In the genomic region with DNA sequence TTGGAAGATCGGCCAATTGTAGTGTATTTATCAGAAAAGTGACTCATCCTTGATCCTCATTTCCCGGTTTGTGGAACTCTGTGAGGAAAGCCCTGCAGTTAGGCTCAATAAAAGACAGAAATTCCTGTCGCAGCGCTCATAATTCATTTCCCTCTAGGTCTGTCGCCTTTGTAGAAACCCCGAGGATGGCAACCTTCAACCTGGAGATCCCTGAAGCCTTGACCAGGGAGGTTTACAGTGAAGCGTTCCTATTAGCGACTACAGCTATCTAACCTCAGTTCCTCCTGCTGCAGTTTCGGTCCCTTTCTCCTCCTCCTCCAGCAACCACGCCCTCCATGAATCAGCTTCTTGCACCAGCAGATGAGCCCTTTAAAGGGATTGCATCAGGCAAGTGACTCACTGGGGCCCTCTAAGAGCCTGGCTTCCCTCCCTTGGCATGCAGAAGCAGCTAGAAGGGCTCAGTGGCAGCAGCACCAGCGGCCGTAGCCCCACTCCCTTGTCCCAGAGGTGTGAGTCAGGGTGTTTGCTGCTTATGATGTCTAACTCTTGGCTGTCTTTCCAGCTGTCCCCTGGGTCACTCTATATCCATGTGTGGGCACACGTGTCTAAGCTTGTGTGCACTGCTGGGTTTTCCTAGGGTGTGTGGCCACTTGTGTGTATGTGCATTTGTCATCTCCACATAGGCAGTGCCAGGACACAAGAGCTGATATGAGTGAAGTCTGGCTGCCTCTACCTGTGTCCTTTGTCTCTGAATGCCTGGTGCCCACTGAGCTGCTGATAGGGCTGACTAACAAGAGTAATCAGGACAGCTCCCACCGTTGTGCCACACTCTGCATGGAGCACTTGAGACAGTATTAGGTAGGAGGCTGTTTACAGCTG, we compare ENCODE assay signal across 1 cellular context.
TF ChIP-seq lines count a peak whose summit lies in the region.

No MANE protein-coding gene starts in this region.

TF ChIP-seq in IMR-90, 13 proteins besides CTCF, POLR2A, EP300 and RAD21:
- TF ChIP-seq MXI1 (IDR thresholded peaks at IDR 0.05; ENCODE audit: borderline replicate concordance, low read depth, low read length) (peak; percentile 95), RFX5 (IDR thresholded peaks at IDR 0.05; ENCODE audit: low read depth, low read length) (no peak), RCOR1 (IDR thresholded peaks at IDR 0.05; ENCODE audit: insufficient replicate concordance, low read length) (no peak), SMC3 (IDR thresholded peaks at IDR 0.05; ENCODE audit: low read depth, low read length) (no peak; the same call in 1 of the 2 replicates), FOS (IDR thresholded peaks at IDR 0.05; ENCODE audit: low read depth, low read length) (peak; percentile 100), NFE2L2 (IDR thresholded peaks at IDR 0.05; ENCODE audit: low read depth, low read length) (peak; percentile 91), BHLHE40 (IDR thresholded peaks at IDR 0.05; ENCODE audit: low read depth, low read length) (peak; percentile 81), MAZ (IDR thresholded peaks at IDR 0.05; ENCODE audit: borderline replicate concordance, low read depth, low read length) (peak; percentile 64; the same call in 1 of the 2 replicates), CHD1 (IDR thresholded peaks at IDR 0.05; ENCODE audit: low read depth, low read length) (0 out of 2 replicates have a peak, but pooled peaks have one; percentile 84), MAFK (IDR thresholded peaks at IDR 0.05; ENCODE audit: low read depth, low read length) (peak; percentile 20; the same call in 1 of the 2 replicates), CEBPB (IDR thresholded peaks at IDR 0.05; ENCODE audit: low read depth, low read length) (peak; percentile 100)
- TF ChIP-seq, protein P1, sequence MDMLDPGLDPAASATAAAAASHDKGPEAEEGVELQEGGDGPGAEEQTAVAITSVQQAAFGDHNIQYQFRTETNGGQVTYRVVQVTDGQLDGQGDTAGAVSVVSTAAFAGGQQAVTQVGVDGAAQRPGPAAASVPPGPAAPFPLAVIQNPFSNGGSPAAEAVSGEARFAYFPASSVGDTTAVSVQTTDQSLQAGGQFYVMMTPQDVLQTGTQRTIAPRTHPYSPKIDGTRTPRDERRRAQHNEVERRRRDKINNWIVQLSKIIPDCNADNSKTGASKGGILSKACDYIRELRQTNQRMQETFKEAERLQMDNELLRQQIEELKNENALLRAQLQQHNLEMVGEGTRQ (IDR thresholded peaks at IDR 0.05; ENCODE audit: low read depth, low read length), result peak; percentile 41
- TF ChIP-seq, protein P2, sequence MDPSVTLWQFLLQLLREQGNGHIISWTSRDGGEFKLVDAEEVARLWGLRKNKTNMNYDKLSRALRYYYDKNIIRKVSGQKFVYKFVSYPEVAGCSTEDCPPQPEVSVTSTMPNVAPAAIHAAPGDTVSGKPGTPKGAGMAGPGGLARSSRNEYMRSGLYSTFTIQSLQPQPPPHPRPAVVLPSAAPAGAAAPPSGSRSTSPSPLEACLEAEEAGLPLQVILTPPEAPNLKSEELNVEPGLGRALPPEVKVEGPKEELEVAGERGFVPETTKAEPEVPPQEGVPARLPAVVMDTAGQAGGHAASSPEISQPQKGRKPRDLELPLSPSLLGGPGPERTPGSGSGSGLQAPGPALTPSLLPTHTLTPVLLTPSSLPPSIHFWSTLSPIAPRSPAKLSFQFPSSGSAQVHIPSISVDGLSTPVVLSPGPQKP (IDR thresholded peaks at IDR 0.05; ENCODE audit: borderline replicate concordance, low read depth, low read length), result no peak
